ENCODE assay signal across 28 cellular contexts in the genomic region with DNA sequence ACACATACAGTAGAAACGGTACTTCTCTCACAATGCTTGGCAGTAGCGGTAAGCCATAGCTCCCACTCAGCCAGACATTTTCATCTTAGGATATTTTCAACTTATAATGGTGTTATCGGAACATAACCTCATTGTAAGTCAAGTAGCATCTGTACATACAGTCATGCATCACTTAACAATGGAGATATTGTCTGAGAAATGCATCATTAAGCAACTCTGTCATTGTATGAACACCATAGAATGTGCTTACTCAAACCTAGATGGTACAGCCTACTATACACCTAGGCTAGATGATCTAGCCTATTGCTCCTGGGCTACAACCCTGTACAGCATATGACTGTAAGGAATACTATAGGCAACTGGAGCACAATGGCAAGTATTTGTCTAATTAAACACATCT. TPM values are rescaled to one million over a fixed set of nuclear protein-coding genes. Genes with fewer than 3 reads are reported as not detected.
DNase-seq lines count a peak whose midpoint lies in the region; ATAC-seq and TF ChIP-seq lines count a peak whose summit lies in the region.
"Had no signal": no experiment of that assay in that cellular context is flagged by ENCODE, and none has a peak within 500 bp of the region (broad histone marks: within the 10 kb centered on the region; RNA-seq: fewer than 3 reads in every experiment).

No MANE protein-coding gene starts in this region.

- peaks cover 6% of the 10 kb centered on the region for H3K4me1 ChIP-seq in RWPE2 (ENCODE audit: insufficient read depth, poor library complexity, severe bottlenecking)
- H3K4me1 ChIP-seq: adrenal gland had no signal

- no peak for DNase-seq in activated T-cell treated with anti-CD3 and anti-CD28 coated beads, Interleukin-2, amount 50 U/mL, for 72 hours
- no peak for DNase-seq in activated T-cell treated with anti-CD3 and anti-CD28 coated beads, Interleukin-2, amount 50 U/mL, for 1 hour
- DNase-seq in NCI-H187 treated with DMSO at 0.1 percent for 48 hours (lab: John Stamatoyannopoulos, UW), result peak; percentile 64
- DNase-seq in RWPE2 (ENCODE audit: low spot score), result no peak
- DNase-seq in amygdala (lab: John Stamatoyannopoulos, UW), result no peak
- DNase-seq: activated CD4-positive, alpha-beta memory T cell treated with anti-CD3 and anti-CD28 coated beads for 36 hours; activated CD8-positive, alpha-beta memory T cell treated with anti-CD3 and anti-CD28 coated beads, Interleukin-2, amount 50 U/mL, for 4 hours; activated naive CD4-positive, alpha-beta T cell treated with anti-CD3 and anti-CD28 coated beads, Interleukin-2, amount 10 ng/mL, durations not matched to agents 7 days and 5 days; adrenal gland; AML-193; body of pancreas; CD4-positive, CD25-positive, alpha-beta regulatory T cell; cerebellar nuclear complex; DMS 273 treated with DMSO at 0.1 percent for 48 hours; dorsolateral prefrontal cortex; gastrocnemius medialis; MG63; NCI-H1105 treated with DMSO at 0.1 percent for 48 hours; NCI-H2081 treated with DMSO at 0.1 percent for 48 hours; SHP77; stimulated activated naive B cell treated with anti-CD40 and anti-IgM and Interleukin-4, amounts not matched to agents 10 μg/mL and 1 μg/mL and 100 μg/mL, for 72 hours had no signal

- H3K27ac ChIP-seq in RWPE2 (ENCODE audit: poor library complexity, severe bottlenecking), result no peak overlapping the region
- H3K27ac ChIP-seq: adrenal gland, body of pancreas, gastrocnemius medialis, KMS-11, skin epidermis had no signal

- H3K36me3 Mint-ChIP-seq in activated T-cell treated with anti-CD3 and anti-CD28 coated beads, Interleukin-2, amount 50 U/mL, for 72 hours (ENCODE audit: insufficient read depth in 2 of 2), result peaks cover 0 to 2% of the 10 kb centered on the region in 2 donors
- H3K36me3 Mint-ChIP-seq: activated CD4-positive, alpha-beta memory T cell treated with anti-CD3 and anti-CD28 coated beads for 36 hours; mesothelial cell of epicardium; stimulated activated naive B cell treated with anti-CD40 and anti-IgM and Interleukin-4, amounts not matched to agents 10 μg/mL and 1 μg/mL and 100 μg/mL, for 72 hours had no signal

- peaks cover 0 to 2% of the 10 kb centered on the region in 2 donors for H3K9me3 Mint-ChIP-seq in activated T-cell treated with anti-CD3 and anti-CD28 coated beads, Interleukin-2, amount 50 U/mL, for 72 hours
- H3K9me3 Mint-ChIP-seq: activated CD4-positive, alpha-beta memory T cell treated with anti-CD3 and anti-CD28 coated beads for 36 hours; activated naive CD4-positive, alpha-beta T cell treated with anti-CD3 and anti-CD28 coated beads, Interleukin-2, amount 10 ng/mL, durations not matched to agents 7 days and 5 days; mesothelial cell of epicardium; stimulated activated naive B cell treated with anti-CD40 and anti-IgM and Interleukin-4, amounts not matched to agents 10 μg/mL and 1 μg/mL and 100 μg/mL, for 72 hours had no signal

- peaks cover 60% of the 10 kb centered on the region for H3K4me1 Mint-ChIP-seq in activated T-cell treated with anti-CD3 and anti-CD28 coated beads, Interleukin-2, amount 50 U/mL, for 72 hours (ENCODE audit: low read depth)
- H3K4me1 Mint-ChIP-seq: mesothelial cell of epicardium had no signal

- no peaks in the 10 kb centered on the region for H3K9me3 ChIP-seq in RWPE2 (ENCODE audit: severe bottlenecking)
- H3K9me3 ChIP-seq: adrenal gland, body of pancreas, gastrocnemius medialis, MG63 had no signal

- peak overlapping the region; percentile 57 for H3K27ac Mint-ChIP-seq in activated T-cell treated with anti-CD3 and anti-CD28 coated beads, Interleukin-2, amount 50 U/mL, for 72 hours
- H3K27ac Mint-ChIP-seq: activated CD4-positive, alpha-beta memory T cell treated with anti-CD3 and anti-CD28 coated beads for 36 hours; mesothelial cell of epicardium; stimulated activated naive B cell treated with anti-CD40 and anti-IgM and Interleukin-4, amounts not matched to agents 10 μg/mL and 1 μg/mL and 100 μg/mL, for 72 hours had no signal

- no peak overlapping the region for H3K4me3 ChIP-seq in RWPE2 (ENCODE audit: severe bottlenecking)
- H3K4me3 ChIP-seq: adrenal gland, body of pancreas, gastrocnemius medialis, MG63, skin epidermis had no signal

- no peaks in the 10 kb centered on the region for H3K36me3 ChIP-seq in RWPE2 (ENCODE audit: low read depth)
- H3K36me3 ChIP-seq: adrenal gland, gastrocnemius medialis, MG63 had no signal

- no peaks in the 10 kb centered on the region for H3K27me3 ChIP-seq in RWPE2 (ENCODE audit: insufficient read depth, poor library complexity, severe bottlenecking)
- H3K27me3 ChIP-seq: adrenal gland, body of pancreas, dorsolateral prefrontal cortex, gastrocnemius medialis, MG63 had no signal

- ATAC-seq in activated T-cell treated with anti-CD3 and anti-CD28 coated beads, Interleukin-2, amount 50 U/mL, for 72 hours (replicated peaks in 1 of 2), result peak; percentile 39 to 64
- peak; percentile 17; the same call in 1 of the 3 replicates for ATAC-seq in RWPE2 (ENCODE audit: low read depth)
- ATAC-seq in GM21786 (IDR thresholded peaks at IDR 0.05; ENCODE audit: unreplicated experiment), result no peak
- ATAC-seq in GM18861 (IDR thresholded peaks at IDR 0.05; ENCODE audit: unreplicated experiment), result no peak
- ATAC-seq: activated CD4-positive, CD25-positive, alpha-beta regulatory T cell treated with anti-CD3 and anti-CD28 coated beads, Interleukin-2, amount 50 U/mL, for 24 hours; body of pancreas; gastrocnemius medialis; Panc1 had no signal

- no peak overlapping the region for H3K4me3 Mint-ChIP-seq in activated T-cell treated with anti-CD3 and anti-CD28 coated beads, Interleukin-2, amount 50 U/mL, for 72 hours
- H3K4me3 Mint-ChIP-seq: activated CD4-positive, alpha-beta memory T cell treated with anti-CD3 and anti-CD28 coated beads for 36 hours; activated naive CD4-positive, alpha-beta T cell treated with anti-CD3 and anti-CD28 coated beads, Interleukin-2, amount 10 ng/mL, durations not matched to agents 7 days and 5 days; CD4-positive, CD25-positive, alpha-beta regulatory T cell; mesothelial cell of epicardium; stimulated activated naive B cell treated with anti-CD40 and anti-IgM and Interleukin-4, amounts not matched to agents 10 μg/mL and 1 μg/mL and 100 μg/mL, for 72 hours had no signal

- H3K27me3 Mint-ChIP-seq in activated T-cell treated with anti-CD3 and anti-CD28 coated beads, Interleukin-2, amount 50 U/mL, for 72 hours (ENCODE audit: low read depth), result no peaks in the 10 kb centered on the region
- H3K27me3 Mint-ChIP-seq: activated CD4-positive, alpha-beta memory T cell treated with anti-CD3 and anti-CD28 coated beads for 36 hours; activated naive CD4-positive, alpha-beta T cell treated with anti-CD3 and anti-CD28 coated beads, Interleukin-2, amount 10 ng/mL, durations not matched to agents 7 days and 5 days; CD4-positive, CD25-positive, alpha-beta regulatory T cell; stimulated activated naive B cell treated with anti-CD40 and anti-IgM and Interleukin-4, amounts not matched to agents 10 μg/mL and 1 μg/mL and 100 μg/mL, for 72 hours had no signal

- no peak for TF ChIP-seq CTCF in RWPE2 (IDR thresholded peaks at IDR 0.05; ENCODE audit: poor library complexity, severe bottlenecking)

RNA-seq across cellular contexts. Expression of a gene that starts 40.8 kb away (rescaled TPM):
- 10 to 100 TPM; 18.5 to 30.3 TPM for total RNA-seq in activated T-cell treated with anti-CD3 and anti-CD28 coated beads, Interleukin-2, amount 50 U/mL, for 72 hours

Comparison
In these comparisons a context has a peak if more than half of its experiments do, and no peak if none do; other contexts are left out.
1. ATAC-seq: peak in activated T-cell treated with anti-CD3 and anti-CD28 coated beads, Interleukin-2, amount 50 U/mL, for 72 hours (2 of 2) and RWPE2 (single experiment); none in GM21786 (single experiment) and GM18861 (single experiment).